8 cellular contexts compared by ENCODE assay signal in genomic region chr1:185156321-185156853, GRCh38. TPM values are rescaled to one million over a fixed set of nuclear protein-coding genes. Genes with fewer than 3 reads are reported as not detected.
A peak's percentile ranks its signal among the peaks of the same experiment; 100 is the strongest.
DNase-seq lines count a peak whose midpoint lies in the region; ATAC-seq and TF ChIP-seq lines count a peak whose summit lies in the region.

No MANE protein-coding gene starts in this region.

- POLR2A ChIA-PET in AG04449 (lab: Yijun Ruan, JAX) = no interaction called here

- H3K36me3 ChIP-seq in ectodermal cell (ENCODE audit: control insufficient read depth, insufficient read depth, low read length) (no peaks in the 10 kb centered on the region), mucosa of descending colon (ENCODE audit: low read depth) (no peaks in the 10 kb centered on the region), vagina (peaks cover 0 to 4% of the 10 kb centered on the region in 2 donors)

- no peak for DNase-seq in AG04449 (ENCODE audit: low read depth, low spot score)
- DNase-seq in mucosa of descending colon = no peak
- peak in 1 of 2 donors; percentile 91 for DNase-seq in vagina (ENCODE audit: extremely low spot score in 2 of 2)
- no peak for DNase-seq in H4 (ENCODE audit: low spot score)

- CTCF ChIA-PET in AG04449 (lab: Yijun Ruan, JAX) = interaction anchor here (0.8 to 2.3 kb wide), 3 partner anchors 13 to 514 kb away, joined by 5 to 7 read pairs (median 5); no protein-coding TSS in a partner anchor

- TF ChIP-seq POLR2A in vagina (IDR thresholded peaks at IDR 0.05) = no peak

- no peaks in the 10 kb centered on the region for H3K4me1 ChIP-seq in ectodermal cell (ENCODE audit: control insufficient read depth, insufficient read depth, low read length)
- H3K4me1 ChIP-seq in mucosa of descending colon (ENCODE audit: low read depth) = peaks cover 14% of the 10 kb centered on the region
- peaks cover 44% of the 10 kb centered on the region for H3K4me1 ChIP-seq in vagina

- no peak for TF ChIP-seq CTCF in AG04449 (IDR thresholded peaks at IDR 0.05; ENCODE audit: insufficient read depth, low read length, missing control alignments)
- TF ChIP-seq CTCF in mucosa of descending colon (IDR thresholded peaks at IDR 0.05) = no peak
- TF ChIP-seq CTCF in vagina (IDR thresholded peaks at IDR 0.05) = no peak

- H3K27ac ChIP-seq in ectodermal cell (ENCODE audit: insufficient read depth, low read depth, low read length, poor library complexity, severe bottlenecking) = peak overlapping the region; percentile 92
- H3K27ac ChIP-seq in vagina = peak overlapping the region; percentile 99

- ATAC-seq in GM18519 (IDR thresholded peaks at IDR 0.05; ENCODE audit: low FRiP score, unreplicated experiment) (peak; percentile 10), HG03025 (IDR thresholded peaks at IDR 0.05; ENCODE audit: low FRiP score, unreplicated experiment) (peak; percentile 21), mucosa of descending colon (peak; percentile 55)

- 0% methylated on average over 29 of the region's 29 CpGs for WGBS in ectodermal cell, 2 experiments

- intact Hi-C loops in mucosa of descending colon (cut with DNase I, micrococcal nuclease) = loop anchor here in 1 of 2 donors (10.0 kb wide), 1 partner anchor 112 kb away; the partner anchor contains the start of gene RNF2
- intact Hi-C loops in vagina (cut with DNase I) = loop anchor here (10.0 kb wide), 1 partner anchor 772 kb away; the partner anchor contains the start of gene C1orf21

- peaks cover 4% of the 10 kb centered on the region for H3K27me3 ChIP-seq in ectodermal cell (ENCODE audit: control insufficient read depth, insufficient read depth, low read length, poor library complexity, severe bottlenecking)
- no peaks in the 10 kb centered on the region for H3K27me3 ChIP-seq in vagina

- H3K9me3 ChIP-seq in ectodermal cell (ENCODE audit: control insufficient read depth, low read length) = no peaks in the 10 kb centered on the region
- no peaks in the 10 kb centered on the region for H3K9me3 ChIP-seq in mucosa of descending colon
- no peaks in the 10 kb centered on the region for H3K9me3 ChIP-seq in vagina

- H3K4me3 ChIP-seq in AG04449 (ENCODE audit: low read depth, low read length) (peak overlapping the region; percentile 89), ectodermal cell (ENCODE audit: insufficient read depth, low read depth, low read length) (peak overlapping the region; percentile 90), mucosa of descending colon (peak overlapping the region; percentile 46), vagina (peak overlapping the region; percentile 96 to 98)

TF ChIP-seq in PFSK-1, 5 proteins besides CTCF, POLR2A, EP300 and RAD21:
- TF ChIP-seq FOXP2 (optimal IDR thresholded peaks at IDR 0.05; ENCODE audit: borderline replicate concordance, extremely low read depth, extremely low read length, insufficient read depth) (no peak), TAF1 (IDR thresholded peaks at IDR 0.05; ENCODE audit: borderline replicate concordance, insufficient read depth, low read length) (peak; percentile 76; the same call in 1 of the 2 replicates), POLR2AphosphoS5 (IDR thresholded peaks at IDR 0.05; ENCODE audit: low read depth, low read length) (no peak), SIN3A (IDR thresholded peaks at IDR 0.05; ENCODE audit: borderline replicate concordance, insufficient read depth, low read length) (0 out of 2 replicates have a peak, but pooled peaks have one; percentile 58)
- TF ChIP-seq, protein P1, sequence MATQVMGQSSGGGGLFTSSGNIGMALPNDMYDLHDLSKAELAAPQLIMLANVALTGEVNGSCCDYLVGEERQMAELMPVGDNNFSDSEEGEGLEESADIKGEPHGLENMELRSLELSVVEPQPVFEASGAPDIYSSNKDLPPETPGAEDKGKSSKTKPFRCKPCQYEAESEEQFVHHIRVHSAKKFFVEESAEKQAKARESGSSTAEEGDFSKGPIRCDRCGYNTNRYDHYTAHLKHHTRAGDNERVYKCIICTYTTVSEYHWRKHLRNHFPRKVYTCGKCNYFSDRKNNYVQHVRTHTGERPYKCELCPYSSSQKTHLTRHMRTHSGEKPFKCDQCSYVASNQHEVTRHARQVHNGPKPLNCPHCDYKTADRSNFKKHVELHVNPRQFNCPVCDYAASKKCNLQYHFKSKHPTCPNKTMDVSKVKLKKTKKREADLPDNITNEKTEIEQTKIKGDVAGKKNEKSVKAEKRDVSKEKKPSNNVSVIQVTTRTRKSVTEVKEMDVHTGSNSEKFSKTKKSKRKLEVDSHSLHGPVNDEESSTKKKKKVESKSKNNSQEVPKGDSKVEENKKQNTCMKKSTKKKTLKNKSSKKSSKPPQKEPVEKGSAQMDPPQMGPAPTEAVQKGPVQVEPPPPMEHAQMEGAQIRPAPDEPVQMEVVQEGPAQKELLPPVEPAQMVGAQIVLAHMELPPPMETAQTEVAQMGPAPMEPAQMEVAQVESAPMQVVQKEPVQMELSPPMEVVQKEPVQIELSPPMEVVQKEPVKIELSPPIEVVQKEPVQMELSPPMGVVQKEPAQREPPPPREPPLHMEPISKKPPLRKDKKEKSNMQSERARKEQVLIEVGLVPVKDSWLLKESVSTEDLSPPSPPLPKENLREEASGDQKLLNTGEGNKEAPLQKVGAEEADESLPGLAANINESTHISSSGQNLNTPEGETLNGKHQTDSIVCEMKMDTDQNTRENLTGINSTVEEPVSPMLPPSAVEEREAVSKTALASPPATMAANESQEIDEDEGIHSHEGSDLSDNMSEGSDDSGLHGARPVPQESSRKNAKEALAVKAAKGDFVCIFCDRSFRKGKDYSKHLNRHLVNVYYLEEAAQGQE (IDR thresholded peaks at IDR 0.05; ENCODE audit: insufficient read depth in 1 of 2, low read depth in 2 of 2, low read length in 2 of 2) = peak in 1 of 2 experiments; percentile 53; a peak in 1 of 4 replicates
TF ChIP-seq in PFSK-1: peak in this region for 3.

RNA-seq across cellular contexts. Expression of gene TRMT1L, which starts 0.4 kb away (rescaled TPM):
- 5.4 TPM for polyA plus RNA-seq in PFSK-1 (2012; ENCODE audit: insufficient read length, low read depth)
- 28.5 TPM for polyA plus RNA-seq in ectodermal cell (2013, experiment 1 of 4)
- 23.0 TPM for polyA plus RNA-seq in ectodermal cell (2013, experiment 2 of 4)
- polyA plus RNA-seq in ectodermal cell (2013, experiment 3 of 4) = 18.4 TPM
- 25.0 TPM for polyA plus RNA-seq in ectodermal cell (2013, experiment 4 of 4)
- 10 to 100 TPM; 16.3 to 22.9 (median 19.1) TPM for total RNA-seq in mucosa of descending colon
- 23.1 TPM for total RNA-seq in vagina
- 24.3 and 29.3 TPM in 2 replicates for total RNA-seq in H4 (2014; rRNA removed; shearing (Covaris generic))

RNA-seq across cellular contexts. Expression of gene SWT1, which starts 0.6 kb away (rescaled TPM):
- polyA plus RNA-seq in PFSK-1 (2012; ENCODE audit: insufficient read length, low read depth) = 0.90 TPM
- 8.2 TPM for polyA plus RNA-seq in ectodermal cell (2013, experiment 1 of 4)
- 8.3 TPM for polyA plus RNA-seq in ectodermal cell (2013, experiment 2 of 4)
- polyA plus RNA-seq in ectodermal cell (2013, experiment 3 of 4) = 8.6 TPM
- polyA plus RNA-seq in ectodermal cell (2013, experiment 4 of 4) = 8.0 TPM
- 1 to 10 TPM; 5.4 to 7.7 (median 5.7) TPM for total RNA-seq in mucosa of descending colon
- 6.9 TPM for total RNA-seq in vagina
- 2.0 TPM in 2 replicates for total RNA-seq in H4 (2014; rRNA removed; shearing (Covaris generic))

Comparison
In these comparisons a context has a peak if more than half of its experiments do, and no peak if none do; other contexts are left out.
1. H3K4me3 ChIP-seq: peak in every context shown above with its lines; median percentile 97 in vagina; 90 in ectodermal cell; 89 in AG04449; 46 in mucosa of descending colon.